ENCODE assay signal across 21 cellular contexts in the genomic region with DNA sequence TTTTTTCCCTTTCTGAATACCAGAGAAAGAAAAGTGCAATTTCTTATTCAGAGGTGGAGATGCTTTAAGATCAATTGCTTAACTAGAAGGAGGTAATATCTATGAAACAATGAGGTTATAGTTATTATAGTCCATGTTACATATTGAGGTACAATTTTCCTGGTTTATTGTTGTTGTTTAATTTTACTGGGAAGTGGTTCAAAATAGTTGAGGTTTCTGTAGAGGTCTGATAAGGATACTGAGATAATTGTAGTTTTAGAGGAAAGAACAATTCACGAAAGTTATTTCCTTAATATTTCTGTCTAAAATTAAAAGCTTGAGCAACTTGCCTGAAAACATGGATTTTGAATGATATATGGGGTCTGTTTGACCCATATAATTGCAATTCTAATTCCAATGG. TPM values are rescaled to one million over a fixed set of nuclear protein-coding genes. Genes with fewer than 3 reads are reported as not detected.
"Had no signal": no experiment of that assay in that cellular context is flagged by ENCODE, and none has a peak within 500 bp of the region (broad histone marks: within the 10 kb centered on the region; RNA-seq: fewer than 3 reads in every experiment).

No MANE protein-coding gene starts in this region.

- H3K27ac ChIP-seq: parathyroid adenoma, prostate gland, skin epidermis, testis, upper lobe of right lung, vagina had no signal

- H3K4me3 ChIP-seq: heart left ventricle, mucosa of descending colon, prostate gland, skin epidermis, testis, tibial nerve, upper lobe of right lung, vagina had no signal

- H2AFZ ChIP-seq: parathyroid adenoma had no signal

- H3K9ac ChIP-seq: parathyroid adenoma had no signal

- H3K36me3 ChIP-seq: heart left ventricle, prostate gland, tibial nerve, upper lobe of right lung, vagina had no signal

- H3K4me1 ChIP-seq: parathyroid adenoma, prostate gland, testis, upper lobe of right lung, vagina had no signal

- H3K9me3 ChIP-seq: mucosa of descending colon, prostate gland, testis, upper lobe of right lung, vagina had no signal

- ATAC-seq: heart left ventricle; left lobe of liver; mucosa of descending colon; naive thymus-derived CD8-positive, alpha-beta T cell; sciatic nerve; stimulated activated naive B cell treated with anti-CD40 and anti-IgM and Interleukin-4, amounts not matched to agents 10 μg/mL and 1 μg/mL and 100 μg/mL, for 72 hours; stimulated activated naive CD8-positive, alpha-beta T cell treated with anti-CD3 and anti-CD28 coated beads, Interleukin-15, amount 100 ng/mL, for 72 hours; upper lobe of right lung had no signal

- H3K27me3 ChIP-seq: heart left ventricle, testis, tibial nerve, upper lobe of right lung, vagina had no signal

- DNase-seq: cortex of kidney; effector memory CD4-positive, alpha-beta T cell; heart left ventricle; kidney glomerular epithelial cell; mammary epithelial cell; mucosa of descending colon; naive thymus-derived CD8-positive, alpha-beta T cell; occipital lobe; stimulated activated CD4-positive, alpha-beta T cell treated with anti-CD3 and anti-CD28 coated beads, Interleukin-2, amount 100 ng/mL, for 24 hours; stimulated activated CD4-positive, alpha-beta T cell treated with anti-CD3 and anti-CD28 coated beads, Interleukin-4, amount 100 ng/mL, for 4 hours; stimulated activated naive B cell treated with anti-CD40 and anti-IgM and Interleukin-4, amounts not matched to agents 10 μg/mL and 1 μg/mL and 100 μg/mL, for 72 hours; stimulated activated naive CD8-positive, alpha-beta T cell treated with anti-CD3 and anti-CD28 coated beads, Interleukin-15, amount 100 ng/mL, for 72 hours; testis; upper lobe of right lung had no signal

RNA-seq across cellular contexts. Expression of gene DOK5, which starts 51.4 kb away (rescaled TPM):
- total RNA-seq: left lobe of liver; naive thymus-derived CD8-positive, alpha-beta T cell had no signal
- polyA plus RNA-seq: mammary epithelial cell; naive thymus-derived CD8-positive, alpha-beta T cell had no signal
